In genomic region chr15:90885432-90886290, GRCh38 we compare ENCODE assay signal across 2 cellular contexts.
TF ChIP-seq lines count a peak whose summit lies in the region.

No MANE protein-coding gene starts in this region.

TF ChIP-seq in HEK293T, 16 proteins besides CTCF, POLR2A, EP300 and RAD21:
- TF ChIP-seq BHLHE40 (IDR thresholded peaks at IDR 0.05; ENCODE audit: borderline replicate concordance) (no peak), SUZ12 (IDR thresholded peaks at IDR 0.05) (no peak), FOXK2 (IDR thresholded peaks at IDR 0.05) (no peak), ARNT (IDR thresholded peaks at IDR 0.05) (no peak), HDGF (IDR thresholded peaks at IDR 0.05; ENCODE audit: borderline replicate concordance) (no peak), LEF1 (IDR thresholded peaks at IDR 0.05; ENCODE audit: borderline replicate concordance) (no peak), CTBP1 (IDR thresholded peaks at IDR 0.05; ENCODE audit: borderline replicate concordance) (no peak), ZNF384 (IDR thresholded peaks at IDR 0.05) (no peak)

TF ChIP-seq in H1, 55 proteins besides CTCF, POLR2A, EP300 and RAD21:
- TF ChIP-seq CHD7 (IDR thresholded peaks at IDR 0.05; ENCODE audit: insufficient replicate concordance, low read length) (no peak), CEBPB (IDR thresholded peaks at IDR 0.05; ENCODE audit: low read depth, low read length) (no peak), GABPA (IDR thresholded peaks at IDR 0.05; ENCODE audit: borderline replicate concordance, insufficient read depth, low read length) (0 out of 2 replicates have a peak, but pooled peaks have one; percentile 28), YY1 (IDR thresholded peaks at IDR 0.05; ENCODE audit: low read depth, low read length) (peak; percentile 44; the same call in 1 of the 2 replicates), EZH2 (IDR thresholded peaks at IDR 0.05; ENCODE audit: low read depth, low read length, severe bottlenecking) (no peak), TEAD4 (IDR thresholded peaks at IDR 0.05; ENCODE audit: low read depth, low read length) (no peak)
TF ChIP-seq in H1: peak in this region for 2.
